8 cellular contexts compared by ENCODE assay signal in the genomic region with DNA sequence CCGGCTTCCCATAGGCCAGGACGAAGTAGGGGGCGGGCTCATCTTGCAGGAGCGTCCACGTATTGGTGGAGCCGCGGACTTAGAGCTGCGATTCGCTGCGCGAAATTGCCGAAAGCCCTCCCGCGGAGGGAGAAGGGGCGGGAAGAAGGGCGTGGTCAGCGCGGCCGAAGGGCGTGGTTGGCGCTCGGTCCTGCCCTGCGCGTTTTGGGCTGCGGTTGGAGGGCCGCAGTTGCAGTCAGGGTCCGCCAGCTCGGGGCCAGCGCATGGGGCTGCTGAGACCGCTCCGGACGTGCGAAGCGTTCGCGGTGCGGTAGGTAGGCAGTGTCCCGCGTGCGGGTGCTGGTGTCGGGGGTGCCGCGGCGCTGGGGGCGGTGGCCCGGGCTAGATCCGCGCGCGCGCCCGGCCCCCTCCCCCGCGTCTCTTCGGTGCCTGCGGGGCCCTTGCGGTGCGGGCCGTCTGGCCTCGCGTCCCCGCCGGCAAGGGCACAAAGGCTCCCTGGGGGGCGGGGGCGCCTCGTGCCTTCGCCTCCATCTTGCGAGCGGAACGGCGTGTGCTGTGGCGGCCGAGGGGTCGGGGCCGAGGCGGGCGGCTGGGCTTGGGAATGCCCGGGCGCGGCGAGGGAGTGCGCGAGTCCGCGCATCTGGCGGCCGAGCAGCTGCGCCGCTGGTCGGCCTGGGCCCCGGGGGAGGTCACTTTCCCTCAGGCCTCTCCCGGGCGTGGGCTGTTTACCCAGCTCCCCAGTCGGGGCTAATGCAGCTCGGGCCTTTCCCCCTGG. TPM values are rescaled to one million over a fixed set of nuclear protein-coding genes. Genes with fewer than 3 reads are reported as not detected.
DNase-seq lines count a peak whose midpoint lies in the region; ATAC-seq, FAIRE-seq and TF ChIP-seq lines count a peak whose summit lies in the region.

A gene with protein sequence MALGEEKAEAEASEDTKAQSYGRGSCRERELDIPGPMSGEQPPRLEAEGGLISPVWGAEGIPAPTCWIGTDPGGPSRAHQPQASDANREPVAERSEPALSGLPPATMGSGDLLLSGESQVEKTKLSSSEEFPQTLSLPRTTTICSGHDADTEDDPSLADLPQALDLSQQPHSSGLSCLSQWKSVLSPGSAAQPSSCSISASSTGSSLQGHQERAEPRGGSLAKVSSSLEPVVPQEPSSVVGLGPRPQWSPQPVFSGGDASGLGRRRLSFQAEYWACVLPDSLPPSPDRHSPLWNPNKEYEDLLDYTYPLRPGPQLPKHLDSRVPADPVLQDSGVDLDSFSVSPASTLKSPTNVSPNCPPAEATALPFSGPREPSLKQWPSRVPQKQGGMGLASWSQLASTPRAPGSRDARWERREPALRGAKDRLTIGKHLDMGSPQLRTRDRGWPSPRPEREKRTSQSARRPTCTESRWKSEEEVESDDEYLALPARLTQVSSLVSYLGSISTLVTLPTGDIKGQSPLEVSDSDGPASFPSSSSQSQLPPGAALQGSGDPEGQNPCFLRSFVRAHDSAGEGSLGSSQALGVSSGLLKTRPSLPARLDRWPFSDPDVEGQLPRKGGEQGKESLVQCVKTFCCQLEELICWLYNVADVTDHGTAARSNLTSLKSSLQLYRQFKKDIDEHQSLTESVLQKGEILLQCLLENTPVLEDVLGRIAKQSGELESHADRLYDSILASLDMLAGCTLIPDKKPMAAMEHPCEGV (plus strand): TSS at position 202 of the 775 bp plus-strand sequence. CDS start 13,029 bp downstream, outside the sequence.

- H3K36me3 ChIP-seq in bronchial epithelial cell (ENCODE audit: control insufficient read depth, insufficient read depth, low read length): no peaks in the 10 kb centered on the region

- no peak for FAIRE-seq in bronchial epithelial cell (lab: Jason Lieb, UNC)

- peak; percentile 99 for DNase-seq in AG08395 (ENCODE audit: low spot score)
- DNase-seq in NCI-H2227 (lab: John Stamatoyannopoulos, UW; ENCODE audit: unreplicated experiment): peak; percentile 98
- peak; percentile 93 for DNase-seq in bronchial epithelial cell (ENCODE audit: low read depth)
- DNase-seq in iPS-NIHi11 (ENCODE audit: low spot score): peak; percentile 97

- peak within 1 kb of the TSS; percentile 76 to 94 (median 89) for H3K27ac ChIP-seq in skin epidermis

- ATAC-seq in GM18909 (IDR thresholded peaks at IDR 0.05; ENCODE audit: poor library complexity, unreplicated experiment) (peak; percentile 87), HG03159 (IDR thresholded peaks at IDR 0.05; ENCODE audit: unreplicated experiment) (peak; percentile 81)

- TF ChIP-seq CTCF in WI38 (IDR thresholded peaks at IDR 0.05; ENCODE audit: low read depth, low read length): no peak
- TF ChIP-seq CTCF in bronchial epithelial cell (IDR thresholded peaks at IDR 0.05; ENCODE audit: insufficient read depth, low read length, severe bottlenecking): no peak

- peak within 1 kb of the TSS; percentile 76 for H3K4me3 ChIP-seq in WI38 (ENCODE audit: low read depth, low read length)
- peak within 1 kb of the TSS; percentile 63 for H3K4me3 ChIP-seq in bronchial epithelial cell (ENCODE audit: low read depth, low read length)
- H3K4me3 ChIP-seq in skin epidermis: peak within 1 kb of the TSS; percentile 63 to 96 (median 93)

- H3K27me3 ChIP-seq in bronchial epithelial cell (ENCODE audit: control insufficient read depth, insufficient read depth, low read length): no peaks in the 10 kb centered on the region

RNA-seq across cellular contexts. Expression of the gene that starts here (rescaled TPM):
- total RNA-seq in bronchial epithelial cell: 3.8 and 3.9 TPM in 2 replicates

Comparison
In these comparisons a context has a peak if more than half of its experiments do, and no peak if none do; other contexts are left out.
1. Peak in every context shown above with its lines: DNase-seq, ATAC-seq, H3K4me3 ChIP-seq and H3K27ac ChIP-seq.